23 cellular contexts compared by ENCODE assay signal in the genomic region with DNA sequence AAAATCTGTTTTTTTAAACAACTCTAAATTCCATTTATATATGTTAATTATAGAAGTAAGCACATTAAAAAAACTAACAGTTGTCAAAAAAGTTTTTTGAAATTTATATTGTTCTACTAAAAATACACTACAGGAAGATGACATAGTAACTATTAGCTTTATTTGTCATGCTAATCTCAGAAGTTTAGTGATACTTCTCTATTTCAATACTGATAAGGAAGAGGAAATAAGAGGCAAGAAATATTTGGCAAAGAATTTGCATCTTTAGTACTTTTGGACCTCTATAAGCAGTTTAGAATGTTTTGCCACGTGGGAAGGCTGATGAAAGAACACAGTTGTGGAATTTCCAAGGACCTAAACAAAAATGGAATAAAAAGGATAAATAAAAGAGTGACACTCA. TPM values are rescaled to one million over a fixed set of nuclear protein-coding genes. Genes with fewer than 3 reads are reported as not detected.
"Had no signal": no experiment of that assay in that cellular context is flagged by ENCODE, and none has a peak within 500 bp of the region (broad histone marks: within the 10 kb centered on the region; RNA-seq: fewer than 3 reads in every experiment).

No MANE protein-coding gene starts in this region.

- H3K27ac Mint-ChIP-seq: activated CD4-positive, alpha-beta T cell treated with anti-CD3 and anti-CD28 coated beads for 36 hours; activated naive CD8-positive, alpha-beta T cell; activated T-helper 1 cell treated with anti-CD3 and anti-CD28 coated beads, Interleukin-12 subunit alpha, Interleukin-12 subunit beta, Interleukin-2, Interleukin-4 antibody, amounts not matched to agents 30 ng/mL and 10 ng/mL and 1 ng/mL, durations not matched to agents 14 hours and 24 hours and 36 hours; mesothelial cell of epicardium; nephron; T-helper 1 cell treated with Interleukin-12 subunit alpha and Interleukin-12 subunit beta and Interleukin-4 antibody, amounts not matched to agents 30 μg/mL and 1 μg/mL, for 36 hours had no signal

- DNase-seq: activated CD4-positive, alpha-beta T cell treated with anti-CD3 and anti-CD28 coated beads for 36 hours; activated CD4-positive, alpha-beta T cell treated with anti-CD3 and anti-CD28 coated beads, Interleukin-2, amount 50 U/mL, for 48 hours; activated gamma-delta T cell treated with Interleukin-2 at 50 U/mL for 16 hours; cerebellar nuclear complex; effector CD8-positive, alpha-beta T cell; esophagus squamous epithelium; hypothalamus; nucleus accumbens; retina; stomach; testis; upper lobe of left lung; WERI-Rb-1 had no signal

- H3K27ac ChIP-seq: esophagus squamous epithelium, stomach, testis, WERI-Rb-1 had no signal

- H3K27me3 Mint-ChIP-seq: activated CD4-positive, alpha-beta T cell treated with anti-CD3 and anti-CD28 coated beads for 36 hours; activated naive CD8-positive, alpha-beta T cell had no signal

- H3K9me3 ChIP-seq: esophagus squamous epithelium, stomach, testis, upper lobe of left lung had no signal

- H3K4me3 ChIP-seq: esophagus squamous epithelium, lung, stomach, testis, upper lobe of left lung had no signal

- H3K4me1 ChIP-seq: testis had no signal

- ATAC-seq: activated CD4-positive, alpha-beta T cell treated with anti-CD3 and anti-CD28 coated beads for 36 hours had no signal

- H3K27me3 ChIP-seq: esophagus squamous epithelium, stomach, testis, upper lobe of left lung had no signal

- H3K4me1 Mint-ChIP-seq: activated CD4-positive, alpha-beta T cell treated with anti-CD3 and anti-CD28 coated beads for 36 hours; mesothelial cell of epicardium had no signal

- H3K4me3 Mint-ChIP-seq: activated CD4-positive, alpha-beta T cell treated with anti-CD3 and anti-CD28 coated beads for 36 hours; activated naive CD8-positive, alpha-beta T cell; activated T-helper 1 cell treated with anti-CD3 and anti-CD28 coated beads, Interleukin-12 subunit alpha, Interleukin-12 subunit beta, Interleukin-2, Interleukin-4 antibody, amounts not matched to agents 30 ng/mL and 10 ng/mL and 1 ng/mL, durations not matched to agents 14 hours and 24 hours and 36 hours; mesothelial cell of epicardium; nephron; T-helper 1 cell treated with Interleukin-12 subunit alpha and Interleukin-12 subunit beta and Interleukin-4 antibody, amounts not matched to agents 30 μg/mL and 1 μg/mL, for 36 hours had no signal

- FAIRE-seq: bronchial epithelial cell, keratinocyte had no signal

RNA-seq across cellular contexts. Expression of a gene that starts 33.1 kb away (rescaled TPM):
- total RNA-seq: activated CD4-positive, alpha-beta T cell treated with anti-CD3 and anti-CD28 coated beads for 36 hours; activated T-helper 1 cell treated with anti-CD3 and anti-CD28 coated beads, Interleukin-12 subunit alpha, Interleukin-12 subunit beta, Interleukin-2, Interleukin-4 antibody, amounts not matched to agents 30 ng/mL and 10 ng/mL and 1 ng/mL, durations not matched to agents 14 hours and 24 hours and 36 hours; bronchial epithelial cell; esophagus squamous epithelium; fibroblast of villous mesenchyme; mesothelial cell of epicardium; posterior vena cava; stomach; testis; upper lobe of left lung had no signal
